ENCODE assay signal across 8 cellular contexts in the genomic region with DNA sequence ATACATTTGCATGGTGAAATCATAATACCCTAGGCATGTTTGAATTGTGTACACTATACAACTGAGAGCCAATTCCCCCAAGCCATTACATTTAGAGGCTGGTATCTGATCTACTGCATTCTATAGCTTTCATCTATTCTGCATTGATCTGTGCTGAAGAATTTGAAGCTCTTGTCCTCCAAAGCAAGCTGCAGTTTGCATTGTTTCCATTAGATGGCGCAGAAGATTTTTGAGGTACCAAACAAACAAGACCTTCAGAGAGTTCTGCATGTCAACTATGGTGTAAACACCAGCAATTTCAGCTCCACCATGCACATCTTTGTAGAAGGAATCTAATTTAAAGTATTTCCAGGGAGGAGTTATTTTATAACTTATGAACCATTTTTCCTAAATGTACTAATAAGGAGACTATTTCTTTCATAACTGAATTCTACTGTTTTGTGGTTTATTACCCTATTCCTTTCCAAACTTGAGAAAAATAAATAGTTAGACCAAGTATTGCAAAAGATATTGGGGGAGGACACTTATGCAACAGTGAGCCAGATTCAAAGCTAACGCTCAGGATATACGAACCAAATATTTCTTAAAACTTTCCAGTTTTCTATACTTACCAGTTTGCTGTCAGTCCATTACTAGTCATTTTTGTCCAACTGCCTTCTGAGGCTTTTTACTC.
DNase-seq lines count a peak whose midpoint lies in the region; ATAC-seq, FAIRE-seq and TF ChIP-seq lines count a peak whose summit lies in the region.

No MANE protein-coding gene starts in this region.

- no peaks in the 10 kb centered on the region for H3K36me3 ChIP-seq in mammary epithelial cell (ENCODE audit: insufficient read depth, low read length)
- no peaks in the 10 kb centered on the region for H3K36me3 ChIP-seq in kidney (ENCODE audit: control insufficient read depth in 1 of 2, insufficient read depth in 2 of 2, low read length in 2 of 2)

- H3K4me2 ChIP-seq in mammary epithelial cell (ENCODE audit: insufficient read depth, low read depth, low read length) = no peak overlapping the region

- H3K27ac Mint-ChIP-seq in T-helper 17 cell = no peak overlapping the region

- dilution Hi-C loops in mammary epithelial cell (cut with HindIII; ENCODE audit: low sequenced_read_pairs) = no loop called here

- no peaks in the 10 kb centered on the region for H3K36me3 Mint-ChIP-seq in T-helper 17 cell (ENCODE audit: low read depth)

- H3K9me3 ChIP-seq in T-helper 17 cell (ENCODE audit: control insufficient read depth, low read length, poor library complexity, severe bottlenecking) (no peaks in the 10 kb centered on the region), mammary epithelial cell (replicated peaks; ENCODE audit: insufficient read depth, low read length) (no peaks in the 10 kb centered on the region), kidney (ENCODE audit: control insufficient read depth in 1 of 2, low read length in 2 of 2) (no peaks in the 10 kb centered on the region)

- no peak overlapping the region for H3K9ac ChIP-seq in mammary epithelial cell (ENCODE audit: insufficient read depth, low read length)
- no peak overlapping the region for H3K9ac ChIP-seq in kidney (ENCODE audit: low read length in 2 of 2)

- H3K4me1 Mint-ChIP-seq in T-helper 17 cell = peaks cover 5% of the 10 kb centered on the region

- BruUV-seq in mammary epithelial cell (replicated peaks; lab: Mats Ljungman, UMichigan) = no TSS peak

- H3K27me3 Mint-ChIP-seq in T-helper 17 cell = peaks cover 11% of the 10 kb centered on the region

- no peaks in the 10 kb centered on the region for H3K4me1 ChIP-seq in mammary epithelial cell (ENCODE audit: insufficient read depth, low read length)
- H3K4me1 ChIP-seq in kidney (ENCODE audit: control insufficient read depth in 1 of 2, insufficient read depth in 1 of 2, low read depth in 1 of 2, low read length in 2 of 2) = no peaks in the 10 kb centered on the region

- H3K27me3 ChIP-seq in mammary epithelial cell (ENCODE audit: insufficient read depth, low read length) = no peaks in the 10 kb centered on the region

- no peak overlapping the region for H2AFZ ChIP-seq in mammary epithelial cell (ENCODE audit: low read depth, low read length)

- 45% methylated on average over 3 of the region's 3 CpGs for WGBS in mammary epithelial cell (ENCODE audit: low coverage, missing lambda C conversion rate)

- H3K27ac ChIP-seq in mammary epithelial cell (ENCODE audit: insufficient read depth, low read depth, low read length) = no peak overlapping the region
- H3K27ac ChIP-seq in kidney (ENCODE audit: low read depth in 2 of 2, low read length in 2 of 2) = no peak overlapping the region

- no peaks in the 10 kb centered on the region for H4K20me1 ChIP-seq in mammary epithelial cell (ENCODE audit: insufficient read depth, low read length)

- intact Hi-C loops in mammary epithelial cell (cut with micrococcal nuclease) (loop anchor here (1.0 to 10.0 kb wide), 7 partner anchors 132 to 828 kb away; no protein-coding TSS in a partner anchor), kidney (cut with DNase I) (loop anchor here (10.0 kb wide), 1 partner anchor 832 kb away; no protein-coding TSS in a partner anchor)

- in situ Hi-C loops in mammary epithelial cell (cut with MboI; ENCODE audit: low sequenced_read_pairs in 2 of 2) = loop anchor here in 1 of 2 donors (25.0 kb wide), 1 partner anchor 254 kb away; no protein-coding TSS in a partner anchor

- DNase-seq in A172 (ENCODE audit: low spot score) (peak; percentile 42), NCI-H1092 (lab: John Stamatoyannopoulos, UW) (peak; percentile 36), T-helper 17 cell (peak in 2 of 3 donors; percentile 8 to 46), mammary epithelial cell (peak; percentile 58), kidney (no peak)
- peak; percentile 10 to 25 for DNase-seq in stimulated activated CD4-positive, alpha-beta T cell treated with anti-CD3 and anti-CD28 coated beads, Interleukin-4, amount 100 ng/mL, for 4 hours

- no peak overlapping the region for H3K4me3 Mint-ChIP-seq in T-helper 17 cell

- TF ChIP-seq CTCF in GM12872 (IDR thresholded peaks at IDR 0.05; ENCODE audit: insufficient read depth, low read depth, low read length) (peak; percentile 82), mammary epithelial cell (conservative IDR thresholded peaks at IDR 0.05 in 1 of 2, IDR thresholded peaks at IDR 0.05 in 1 of 2; ENCODE audit: extremely low read depth in 1 of 2, insufficient read depth in 1 of 2, low read depth in 1 of 2, low read length in 2 of 2) (peak; percentile 90 to 98), kidney (IDR thresholded peaks at IDR 0.05; ENCODE audit: borderline replicate concordance, extremely low read depth, insufficient read depth) (peak; percentile 83)

- CTCF ChIA-PET in mammary epithelial cell (lab: Charles Lee; ENCODE audit: low non-redundant PET) = interaction anchor here (0.6 kb wide), 4 partner anchors 141 to 533 kb away, joined by 3 to 8 read pairs (median 4); no protein-coding TSS in a partner anchor

- no peak overlapping the region for H3K4me3 ChIP-seq in mammary epithelial cell (replicated peaks in 1 of 3; ENCODE audit: insufficient read depth in 1 of 3, low read depth in 2 of 3, low read length in 3 of 3)
- no peak overlapping the region for H3K4me3 ChIP-seq in kidney (ENCODE audit: low read length in 2 of 2)

- peak; percentile 51 for FAIRE-seq in kidney (lab: Jason Lieb, UNC)

- H3K79me2 ChIP-seq in mammary epithelial cell (ENCODE audit: insufficient read depth, low read length) = no peaks in the 10 kb centered on the region

- ATAC-seq in HG02588 (IDR thresholded peaks at IDR 0.05; ENCODE audit: unreplicated experiment) (peak; percentile 72), T-helper 17 cell (peak; percentile 75)
